Comparison of ENCODE assay signal across 16 cellular contexts in the genomic region with DNA sequence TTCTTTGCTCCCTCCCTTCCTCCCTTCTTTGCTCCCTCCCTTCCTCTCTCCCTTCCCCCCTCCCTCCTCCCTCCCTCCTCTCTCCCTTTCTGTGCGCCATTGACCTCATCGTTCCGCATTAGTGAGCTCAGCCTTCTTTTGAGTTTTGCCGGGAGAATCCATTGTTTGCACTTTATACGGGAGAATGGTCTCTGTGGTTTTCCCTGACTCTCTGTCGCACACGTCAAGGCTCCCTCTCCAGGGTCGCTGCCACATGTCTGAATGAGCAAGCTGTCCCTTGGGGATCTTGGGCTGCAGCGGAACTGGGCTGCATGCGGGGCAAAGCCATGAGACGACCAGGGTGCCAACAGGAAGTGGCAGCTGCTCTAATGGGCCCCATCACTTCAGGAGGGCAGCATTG.
DNase-seq lines count a peak whose midpoint lies in the region; ATAC-seq, FAIRE-seq and TF ChIP-seq lines count a peak whose summit lies in the region.
"Had no signal": no experiment of that assay in that cellular context is flagged by ENCODE, and none has a peak within 500 bp of the region (broad histone marks: within the 10 kb centered on the region; RNA-seq: fewer than 3 reads in every experiment).

No MANE protein-coding gene starts in this region.

- peaks cover 18% of the 10 kb centered on the region for H3K4me1 ChIP-seq in neuron (ENCODE audit: insufficient read depth, low read length)
- H3K4me1 ChIP-seq: body of pancreas, uterus had no signal

- H3K4me3 ChIP-seq in GM12865 (ENCODE audit: low read depth, low read length), result no peak overlapping the region
- no peak overlapping the region for H3K4me3 ChIP-seq in neuron (ENCODE audit: low read length)
- H3K4me3 ChIP-seq: body of pancreas, uterus had no signal

- peak; percentile 36 for FAIRE-seq in RCC 7860 (lab: Jason Lieb, UNC)

- no peaks in the 10 kb centered on the region for H3K9me3 ChIP-seq in neuron (ENCODE audit: low read length)
- H3K9me3 ChIP-seq: body of pancreas, uterus had no signal

- no peaks in the 10 kb centered on the region for H3K36me3 ChIP-seq in neuron (ENCODE audit: insufficient read depth, low read length)
- H3K36me3 ChIP-seq: uterus had no signal

- ATAC-seq in HG03571 (IDR thresholded peaks at IDR 0.05; ENCODE audit: unreplicated experiment) (no peak), GM18519 (IDR thresholded peaks at IDR 0.05; ENCODE audit: low FRiP score, unreplicated experiment) (no peak)
- ATAC-seq: body of pancreas; CD8-positive, alpha-beta T cell; sciatic nerve had no signal

- no peaks in the 10 kb centered on the region for H3K27me3 ChIP-seq in neuron (ENCODE audit: insufficient read depth, low read length)
- H3K27me3 ChIP-seq: uterus had no signal

- TF ChIP-seq CTCF in GM12865 (IDR thresholded peaks at IDR 0.05; ENCODE audit: insufficient read depth, low read depth, low read length, missing control alignments), result no peak

- peak overlapping the region; percentile 62 for H2AFZ ChIP-seq in neuron (ENCODE audit: low read depth, low read length)

- DNase-seq in GM12865 (ENCODE audit: low read depth), result peak; percentile 25
- peak; percentile 26 for DNase-seq in NCI-H146 treated with DMSO at 0.1 percent for 48 hours (lab: John Stamatoyannopoulos, UW; ENCODE audit: unreplicated experiment)
- peak; percentile 65 for DNase-seq in RCC 7860 (ENCODE audit: low spot score)
- DNase-seq in mesenteric fat pad (ENCODE audit: low spot score), result no peak
- DNase-seq: activated effector memory CD4-positive, alpha-beta T cell treated with anti-CD3 and anti-CD28 coated beads, Interleukin-2, amount 50 U/mL, for 16 hours; body of pancreas; CD8-positive, alpha-beta T cell; GOT3; nephron progenitor cell; SIG-M5; stimulated activated naive CD4-positive, alpha-beta T cell; uterus had no signal
